ENCODE assay signal across 12 cellular contexts in the genomic region with DNA sequence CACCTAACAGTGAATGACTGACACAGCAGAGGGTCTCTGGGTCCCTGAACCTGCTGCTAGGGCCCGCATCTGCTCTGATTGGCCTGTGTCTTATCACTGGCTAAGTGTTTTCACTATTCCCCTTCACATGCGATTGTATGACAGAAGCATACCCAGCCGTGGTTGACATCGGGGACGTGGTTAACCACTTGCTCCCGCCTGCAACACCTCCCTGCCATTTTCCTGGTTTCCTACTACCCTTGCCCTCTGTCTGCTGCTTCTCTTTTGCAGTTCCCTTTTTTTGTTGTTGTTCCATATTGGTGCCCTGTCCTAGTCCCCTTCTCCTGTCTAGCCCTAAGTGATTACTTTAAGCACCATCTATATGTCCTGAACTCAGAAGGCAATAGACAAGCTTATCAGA.
"Had no signal": no experiment of that assay in that cellular context is flagged by ENCODE, and none has a peak within 500 bp of the region (broad histone marks: within the 10 kb centered on the region; RNA-seq: fewer than 3 reads in every experiment).

No MANE protein-coding gene starts in this region.

- H3K79me2 ChIP-seq: hepatocyte had no signal

- H2AFZ ChIP-seq: hepatocyte, neural progenitor cell had no signal

- H3K27ac ChIP-seq: ascending aorta, dorsolateral prefrontal cortex, hepatocyte, neural progenitor cell, pancreas, VCaP had no signal

- H3K4me3 Mint-ChIP-seq: mesothelial cell of epicardium, neural progenitor cell had no signal

- H3K36me3 Mint-ChIP-seq: mesothelial cell of epicardium, neural progenitor cell had no signal

- H3K9ac ChIP-seq: neural progenitor cell had no signal

- H3K4me1 ChIP-seq: ascending aorta, pancreas had no signal

- H3K4me2 ChIP-seq: hepatocyte, neural progenitor cell had no signal

- H3K9me3 ChIP-seq: ascending aorta, pancreas had no signal

- H3K27me3 ChIP-seq: ascending aorta, dorsolateral prefrontal cortex, hepatocyte, neural progenitor cell, pancreas had no signal

- DNase-seq: activated gamma-delta T cell treated with Interleukin-2 at 50 U/mL for 16 hours; dorsolateral prefrontal cortex; kidney glomerular epithelial cell; pancreas; stimulated activated CD4-positive, alpha-beta T cell treated with anti-CD3 and anti-CD28 coated beads, Interleukin-4, amount 100 ng/mL, for 4 hours; substantia nigra; trophoblast cell had no signal

- ATAC-seq: pancreas had no signal

- H3K36me3 ChIP-seq: ascending aorta, neural progenitor cell, pancreas had no signal

- H3K4me3 ChIP-seq: ascending aorta, dorsolateral prefrontal cortex, hepatocyte, neural progenitor cell, pancreas had no signal

- H3K27ac Mint-ChIP-seq: mesothelial cell of epicardium, neural progenitor cell had no signal
